In genomic region chr6:5442319-5442718, GRCh38 we compare ENCODE assay signal across 1 cellular context.
TF ChIP-seq lines count a peak whose summit lies in the region.

No MANE protein-coding gene starts in this region.

TF ChIP-seq in IMR-90, 13 proteins besides CTCF, POLR2A, EP300 and RAD21 (continued from another document):
- TF ChIP-seq ELK1 (IDR thresholded peaks at IDR 0.05; ENCODE audit: borderline replicate concordance, low read depth, low read length): no peak
- TF ChIP-seq SMC3 (IDR thresholded peaks at IDR 0.05; ENCODE audit: low read depth, low read length): no peak
- no peak for TF ChIP-seq RCOR1 (IDR thresholded peaks at IDR 0.05; ENCODE audit: insufficient replicate concordance, low read length)
- TF ChIP-seq USF2 (IDR thresholded peaks at IDR 0.05; ENCODE audit: low read depth, low read length): no peak
- no peak for TF ChIP-seq MXI1 (IDR thresholded peaks at IDR 0.05; ENCODE audit: borderline replicate concordance, low read depth, low read length)
- no peak for TF ChIP-seq FOS (IDR thresholded peaks at IDR 0.05; ENCODE audit: low read depth, low read length)
- TF ChIP-seq NFE2L2 (IDR thresholded peaks at IDR 0.05; ENCODE audit: low read depth, low read length): no peak
- TF ChIP-seq RFX5 (IDR thresholded peaks at IDR 0.05; ENCODE audit: low read depth, low read length): no peak
- TF ChIP-seq CEBPB (IDR thresholded peaks at IDR 0.05; ENCODE audit: low read depth, low read length): no peak
- TF ChIP-seq CHD1 (IDR thresholded peaks at IDR 0.05; ENCODE audit: low read depth, low read length): no peak
